ENCODE assay signal across 1 cellular context in genomic region chr4:170465434-170465833, GRCh38.
TF ChIP-seq lines count a peak whose summit lies in the region.

No MANE protein-coding gene starts in this region.

TF ChIP-seq in GM12878, 131 proteins besides CTCF, POLR2A, EP300 and RAD21 (continued from another document):
- TF ChIP-seq E2F8 (IDR thresholded peaks at IDR 0.05; ENCODE audit: low read depth, partially characterized antibody) (no peak), BCL11A (IDR thresholded peaks at IDR 0.05; ENCODE audit: low read depth, low read length) (no peak), HCFC1 (IDR thresholded peaks at IDR 0.05; ENCODE audit: low read length) (no peak)
